Comparison of ENCODE assay signal across 1 cellular context in the genomic region with DNA sequence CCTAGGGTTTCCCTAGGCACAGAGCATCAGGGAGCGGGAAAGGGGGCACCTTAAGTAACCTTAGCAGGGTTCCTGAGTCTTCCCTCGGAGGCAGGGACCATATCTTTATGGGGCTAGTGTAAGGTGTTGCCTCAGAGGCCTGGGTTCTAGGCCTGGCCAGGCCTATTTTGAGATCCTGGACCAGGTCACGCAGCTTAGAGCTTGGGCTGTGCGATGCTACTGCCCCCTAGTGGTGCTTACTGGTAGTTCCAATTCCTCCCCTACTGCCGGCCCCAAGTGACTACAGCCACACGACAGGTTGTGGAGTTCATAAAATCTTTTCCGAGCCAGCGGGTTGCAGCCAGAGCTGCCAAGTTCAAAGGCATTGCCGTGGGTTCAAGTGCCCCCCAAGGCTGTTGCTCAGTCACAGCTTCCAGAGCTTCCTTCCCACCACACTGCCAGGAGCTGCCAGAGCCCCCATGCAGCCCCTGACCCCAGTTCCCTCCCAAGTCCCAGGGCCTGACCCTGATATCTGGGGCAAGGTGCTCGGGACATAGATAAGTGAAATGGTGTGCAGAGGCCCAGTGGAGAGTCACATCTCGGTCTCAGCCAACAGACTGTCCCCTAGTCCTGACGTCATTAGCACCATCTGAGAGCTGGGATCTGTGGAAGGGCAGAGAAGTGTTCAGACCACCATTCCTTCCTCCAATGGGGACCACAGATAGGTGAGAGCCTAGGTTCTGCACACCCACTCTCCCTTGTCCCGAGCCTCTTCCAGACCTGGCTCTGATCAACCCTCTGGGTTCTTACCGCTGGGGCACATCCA.
TF ChIP-seq lines count a peak whose summit lies in the region.

No MANE protein-coding gene starts in this region.

TF ChIP-seq in H1, 55 proteins besides CTCF, POLR2A, EP300 and RAD21:
- TF ChIP-seq NANOG (IDR thresholded peaks at IDR 0.05; ENCODE audit: insufficient read depth, low read depth, low read length, poor library complexity, severe bottlenecking) = no peak
- no peak for TF ChIP-seq YY1 (IDR thresholded peaks at IDR 0.05; ENCODE audit: low read depth, low read length)
- TF ChIP-seq ATF2 (IDR thresholded peaks at IDR 0.05; ENCODE audit: low read length) = peak; percentile 78; the same call in 1 of the 2 replicates
- no peak for TF ChIP-seq CBX8 (IDR thresholded peaks at IDR 0.05; ENCODE audit: borderline replicate concordance, low read depth, low read length)
- no peak for TF ChIP-seq EZH2 (IDR thresholded peaks at IDR 0.05; ENCODE audit: low read depth, low read length, severe bottlenecking)
- TF ChIP-seq, protein P1, sequence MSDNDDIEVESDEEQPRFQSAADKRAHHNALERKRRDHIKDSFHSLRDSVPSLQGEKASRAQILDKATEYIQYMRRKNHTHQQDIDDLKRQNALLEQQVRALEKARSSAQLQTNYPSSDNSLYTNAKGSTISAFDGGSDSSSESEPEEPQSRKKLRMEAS (IDR thresholded peaks at IDR 0.05) = 0 out of 2 replicates have a peak, but pooled peaks have one; percentile 27
- TF ChIP-seq POLR2AphosphoS5 (IDR thresholded peaks at IDR 0.05; ENCODE audit: low read depth, low read length) = no peak
- 0 out of 2 replicates have a peak, but pooled peaks have one; percentile 29 for TF ChIP-seq CREB1 (IDR thresholded peaks at IDR 0.05)
